ENCODE assay signal across 8 cellular contexts in the genomic region with DNA sequence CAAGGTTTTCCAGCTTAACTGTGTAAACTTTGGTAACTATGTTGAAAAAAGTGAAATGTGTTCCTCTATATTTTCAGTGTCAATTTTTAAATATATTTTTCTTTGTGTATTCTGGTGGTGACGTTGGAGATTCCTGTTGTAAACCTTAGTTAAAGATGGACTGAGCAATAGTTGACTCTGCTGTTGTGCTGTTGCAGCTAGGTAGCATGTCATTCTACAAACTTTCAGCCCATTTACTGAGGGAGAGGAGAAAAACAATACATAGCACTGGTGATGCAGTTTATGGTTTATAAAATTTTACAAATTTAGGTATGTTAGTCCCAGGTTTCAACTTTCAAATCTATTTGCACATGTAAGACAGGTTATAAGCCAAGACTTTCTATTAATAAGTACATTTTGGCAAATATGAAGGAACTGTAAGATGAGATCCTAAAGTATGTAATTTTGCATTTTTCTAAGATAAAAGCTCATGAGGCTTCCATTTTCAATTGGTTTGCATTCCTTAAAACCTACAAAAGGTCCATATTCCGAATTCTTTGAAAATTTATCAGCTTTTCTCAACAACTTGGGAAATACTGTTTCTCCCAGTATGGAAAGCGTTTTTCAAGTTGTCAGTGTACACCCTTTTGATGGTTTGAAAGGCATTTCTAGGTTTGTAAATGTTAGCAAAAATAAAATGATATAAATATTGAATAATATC. TPM values are rescaled to one million over a fixed set of nuclear protein-coding genes. Genes with fewer than 3 reads are reported as not detected.
DNase-seq lines count a peak whose midpoint lies in the region; ATAC-seq, FAIRE-seq and TF ChIP-seq lines count a peak whose summit lies in the region.

No MANE protein-coding gene starts in this region.

- H3K4me1 ChIP-seq in SJSA1 (replicated peaks), result peaks cover 43% of the 10 kb centered on the region
- H3K4me1 ChIP-seq in esophagus squamous epithelium, result peaks cover 8 to 73% (median 10%) of the 10 kb centered on the region in 3 donors
- H3K4me1 ChIP-seq in psoas muscle, result peaks cover 34% of the 10 kb centered on the region
- H3K4me1 ChIP-seq in gastroesophageal sphincter, result peaks cover 0 to 25% (median 3%) of the 10 kb centered on the region in 3 donors

- DNase-seq in GM12891 (ENCODE audit: insufficient read length, low spot score), result no peak
- no peak for DNase-seq in SJSA1 (ENCODE audit: low read depth in 1 of 2, low spot score in 2 of 2)
- no peak for DNase-seq in esophagus squamous epithelium (lab: John Stamatoyannopoulos, UW)
- no peak for DNase-seq in psoas muscle
- no peak for DNase-seq in ecto neural progenitor cell (ENCODE audit: low spot score)
- no peak for DNase-seq in effector CD4-positive, alpha-beta T cell

- H3K27ac ChIP-seq in SJSA1 (peak overlapping the region; percentile 54), esophagus squamous epithelium (peak overlapping the region; percentile 7 to 94 (median 90)), psoas muscle (peak overlapping the region; percentile 12), gastroesophageal sphincter (no peak overlapping the region)

- intact Hi-C loops in esophagus squamous epithelium (cut with DNase I) (loop anchor here (5.0 kb wide), 1 partner anchor 860 kb away; the partner anchor contains the start of gene SPRY2), psoas muscle (cut with DNase I) (loop anchor here (5.0 to 10.0 kb wide), 3 partner anchors 50 to 75 kb away; partner anchors contain the start of gene RBM26 (in 1 of the 2))

- TF ChIP-seq CTCF in esophagus squamous epithelium (IDR thresholded peaks at IDR 0.05) (no peak), psoas muscle (IDR thresholded peaks at IDR 0.05) (no peak), gastroesophageal sphincter (IDR thresholded peaks at IDR 0.05) (no peak)

- peak overlapping the region; percentile 70 for H3K4me3 ChIP-seq in SJSA1
- peak overlapping the region; percentile 62 to 90 (median 84) for H3K4me3 ChIP-seq in esophagus squamous epithelium
- peak overlapping the region; percentile 82 for H3K4me3 ChIP-seq in psoas muscle
- peak overlapping the region in 1 of 2 donors; percentile 84 for H3K4me3 ChIP-seq in gastroesophageal sphincter

- no peak for TF ChIP-seq EP300 in gastroesophageal sphincter (IDR thresholded peaks at IDR 0.05)

- ATAC-seq in psoas muscle (no peak), gastroesophageal sphincter (no peak), GM18907 (IDR thresholded peaks at IDR 0.05; ENCODE audit: unreplicated experiment) (no peak)

- TF ChIP-seq POLR2A in GM12891 (IDR thresholded peaks at IDR 0.05; ENCODE audit: low read depth, low read length) (no peak), esophagus squamous epithelium (IDR thresholded peaks at IDR 0.05) (no peak), gastroesophageal sphincter (IDR thresholded peaks at IDR 0.05) (no peak)

- H3K27me3 ChIP-seq in SJSA1 (replicated peaks) (no peaks in the 10 kb centered on the region), esophagus squamous epithelium (no peaks in the 10 kb centered on the region), psoas muscle (ENCODE audit: insufficient read depth in 3 of 3, low read length in 2 of 3) (no peaks in the 10 kb centered on the region), gastroesophageal sphincter (no peaks in the 10 kb centered on the region)

- H3K36me3 ChIP-seq in SJSA1, result peaks cover 17% of the 10 kb centered on the region
- H3K36me3 ChIP-seq in esophagus squamous epithelium, result no peaks in the 10 kb centered on the region
- no peaks in the 10 kb centered on the region for H3K36me3 ChIP-seq in psoas muscle (ENCODE audit: insufficient read depth in 1 of 2, low read depth in 1 of 2)
- H3K36me3 ChIP-seq in gastroesophageal sphincter, result no peaks in the 10 kb centered on the region

- 26 to 46% methylated on average over 3 of the region's 3 CpGs for WGBS in esophagus squamous epithelium, 2 donors
- 67 to 72% (median 68%) methylated on average over 3 of the region's 3 CpGs for WGBS in psoas muscle, 3 donors
- 70 to 81% methylated on average over 3 of the region's 3 CpGs for WGBS in gastroesophageal sphincter (ENCODE audit: low coverage in 1 of 2), 2 donors

- FAIRE-seq in GM12891 (lab: Jason Lieb, UNC), result peak; percentile 47

- no peaks in the 10 kb centered on the region for H3K9me3 ChIP-seq in SJSA1 (replicated peaks)
- no peaks in the 10 kb centered on the region for H3K9me3 ChIP-seq in esophagus squamous epithelium
- no peaks in the 10 kb centered on the region for H3K9me3 ChIP-seq in psoas muscle
- no peaks in the 10 kb centered on the region for H3K9me3 ChIP-seq in gastroesophageal sphincter

TF ChIP-seq in GM12891, 5 proteins besides CTCF, POLR2A, EP300 and RAD21:
- no peak for TF ChIP-seq TAF1 (IDR thresholded peaks at IDR 0.05; ENCODE audit: low read depth, low read length)

RNA-seq across cellular contexts. Expression of gene NDFIP2, which starts 1.5 kb away (rescaled TPM):
- polyA plus RNA-seq in GM12891 (2012; ENCODE audit: low read depth, missing spikeins), result 19.5 TPM
- 80.0 and 110 TPM in 2 replicates for total RNA-seq in SJSA1 (2014; rRNA removed; shearing (Covaris generic))
- 10 to 100 TPM; 37.8 to 81.9 (median 54.8) TPM for total RNA-seq in esophagus squamous epithelium
- total RNA-seq in psoas muscle, result 10 to 100 TPM; 26.0 to 48.2 (median 34.9) TPM
- polyA plus RNA-seq in psoas muscle, result 10 to 100 TPM; 14.7 to 28.4 (median 25.7) TPM
- 10 to 100 TPM in 3 of 4 donors, 1 to 10 TPM in 1; 6.9 to 21.6 (median 10.7) TPM for total RNA-seq in gastroesophageal sphincter

Comparison
In these comparisons a context has a peak if more than half of its experiments do, and no peak if none do; other contexts are left out.
1. H3K27ac ChIP-seq: peak in SJSA1 (single experiment), esophagus squamous epithelium (4 of 4) and psoas muscle (single experiment); none in gastroesophageal sphincter (0 of 4).